8 cellular contexts compared by ENCODE assay signal in genomic region chr2:196234672-196235071, GRCh38.
A peak's percentile ranks its signal among the peaks of the same experiment; 100 is the strongest.
DNase-seq lines count a peak whose midpoint lies in the region; ATAC-seq, FAIRE-seq and TF ChIP-seq lines count a peak whose summit lies in the region.

No MANE protein-coding gene starts in this region.

- H3K4me3 ChIP-seq in foreskin fibroblast (ENCODE audit: low read depth in 1 of 2, low read length in 2 of 2) (no peak overlapping the region), upper lobe of left lung (no peak overlapping the region), testis (no peak overlapping the region)

- TF ChIP-seq EP300 in upper lobe of left lung (IDR thresholded peaks at IDR 0.05) = no peak

- CTCF ChIA-PET in activated CD8-positive, alpha-beta T cell treated with anti-CD3 and anti-CD28 coated beads for 36 hours (lab: Charles Lee) = interaction anchor here (0.8 to 9.2 kb wide), 12 partner anchors 15 to 168 kb away, joined by 3 to 65 read pairs (median 4); no protein-coding TSS in a partner anchor

- no peak for TF ChIP-seq CTCF in activated CD8-positive, alpha-beta T cell treated with anti-CD3 and anti-CD28 coated beads for 36 hours (IDR thresholded peaks at IDR 0.05)
- no peak for TF ChIP-seq CTCF in foreskin fibroblast (IDR thresholded peaks at IDR 0.05; ENCODE audit: low read depth, low read length)
- TF ChIP-seq CTCF in upper lobe of left lung (IDR thresholded peaks at IDR 0.05) = no peak
- no peak for TF ChIP-seq CTCF in testis (IDR thresholded peaks at IDR 0.05)

- peaks cover 8% of the 10 kb centered on the region for H3K9me3 Mint-ChIP-seq in activated CD8-positive, alpha-beta T cell treated with anti-CD3 and anti-CD28 coated beads for 36 hours

- H3K27ac Mint-ChIP-seq in activated CD8-positive, alpha-beta T cell treated with anti-CD3 and anti-CD28 coated beads for 36 hours = peak overlapping the region; percentile 96

- intact Hi-C loops in activated CD8-positive, alpha-beta T cell treated with anti-CD3 and anti-CD28 coated beads for 36 hours (cut with micrococcal nuclease) = loop anchor here (2.0 kb wide), 1 partner anchor 58 kb away; no protein-coding TSS in a partner anchor
- intact Hi-C loops in testis (cut with DNase I; ENCODE audit: low total_unique reads) = no loop called here

- DNase-seq in GM12891 (ENCODE audit: insufficient read length, low spot score) (no peak), HK-2 (ENCODE audit: unreplicated experiment) (peak; percentile 11), foreskin fibroblast (peak; percentile 49 to 52), upper lobe of left lung (no peak), testis (no peak), NCI-H2029 treated with DMSO at 0.1 percent for 48 hours (lab: John Stamatoyannopoulos, UW) (no peak)
- peak; percentile 85 for DNase-seq in activated CD8-positive, alpha-beta T cell treated with anti-CD3 and anti-CD28 coated beads for 36 hours

- no peaks in the 10 kb centered on the region for H3K27me3 ChIP-seq in upper lobe of left lung
- no peaks in the 10 kb centered on the region for H3K27me3 ChIP-seq in testis

- H3K4me1 ChIP-seq in upper lobe of left lung = peaks cover 36 to 61% (median 39%) of the 10 kb centered on the region in 4 donors
- H3K4me1 ChIP-seq in testis = peaks cover 9% of the 10 kb centered on the region

- no peaks in the 10 kb centered on the region for H3K27me3 Mint-ChIP-seq in activated CD8-positive, alpha-beta T cell treated with anti-CD3 and anti-CD28 coated beads for 36 hours

- peak; percentile 52 for ATAC-seq in activated CD8-positive, alpha-beta T cell treated with anti-CD3 and anti-CD28 coated beads for 36 hours
- ATAC-seq in upper lobe of left lung (ENCODE audit: low FRiP score in 2 of 2) = no peak
- ATAC-seq in esophagus mucosa = no peak

- POLR2A ChIA-PET in activated CD8-positive, alpha-beta T cell treated with anti-CD3 and anti-CD28 coated beads for 36 hours (lab: Charles Lee) = interaction anchor here (0.8 to 6.6 kb wide), 15 partner anchors 10 to 68 kb away, joined by 3 to 47 read pairs (median 6); partner anchors contain the start of gene STK17B

- H3K27ac ChIP-seq in upper lobe of left lung (peak overlapping the region; percentile 62 to 78 (median 67)), testis (no peak overlapping the region)

- no peaks in the 10 kb centered on the region for H3K9me3 ChIP-seq in upper lobe of left lung
- no peaks in the 10 kb centered on the region for H3K9me3 ChIP-seq in testis

- peaks cover 87% of the 10 kb centered on the region for H3K4me1 Mint-ChIP-seq in activated CD8-positive, alpha-beta T cell treated with anti-CD3 and anti-CD28 coated beads for 36 hours (ENCODE audit: low read depth)

- H3K36me3 ChIP-seq in upper lobe of left lung (peaks cover 0 to 13% (median 0%) of the 10 kb centered on the region in 4 donors), testis (ENCODE audit: low read depth, missing control alignments) (no peaks in the 10 kb centered on the region)

- peak overlapping the region; percentile 44 for H3K4me3 Mint-ChIP-seq in activated CD8-positive, alpha-beta T cell treated with anti-CD3 and anti-CD28 coated beads for 36 hours

- H3K36me3 Mint-ChIP-seq in activated CD8-positive, alpha-beta T cell treated with anti-CD3 and anti-CD28 coated beads for 36 hours (ENCODE audit: low read depth) = peaks cover 36% of the 10 kb centered on the region

- TF ChIP-seq POLR2A in GM12891 (IDR thresholded peaks at IDR 0.05; ENCODE audit: low read depth, low read length) (no peak), upper lobe of left lung (IDR thresholded peaks at IDR 0.05) (no peak), testis (IDR thresholded peaks at IDR 0.05) (no peak)

- FAIRE-seq in GM12891 (lab: Jason Lieb, UNC) = peak; percentile 58

- WGBS in upper lobe of left lung, 2 donors = 85 to 88% methylated on average over 4 of the region's 4 CpGs
- WGBS in testis, 2 donors = 88 to 96% methylated on average over 4 of the region's 4 CpGs

TF ChIP-seq in GM12891, 5 proteins besides CTCF, POLR2A, EP300 and RAD21:
- TF ChIP-seq PAX5 (IDR thresholded peaks at IDR 0.05; ENCODE audit: insufficient read depth, low read length, severe bottlenecking) (no peak), POU2F2 (IDR thresholded peaks at IDR 0.05; ENCODE audit: low read depth, low read length) (no peak), SPI1 (IDR thresholded peaks at IDR 0.05; ENCODE audit: low read depth, low read length) (no peak), POLR2AphosphoS5 (IDR thresholded peaks at IDR 0.05; ENCODE audit: low read depth, low read length) (no peak), TAF1 (IDR thresholded peaks at IDR 0.05; ENCODE audit: low read depth, low read length) (no peak)

Comparison
In these comparisons a context has a peak if more than half of its experiments do, and no peak if none do; other contexts are left out.
1. DNase-seq: peak in HK-2 (single experiment), activated CD8-positive, alpha-beta T cell treated with anti-CD3 and anti-CD28 coated beads for 36 hours (single experiment) and foreskin fibroblast (2 of 2); none in GM12891 (single experiment), upper lobe of left lung (0 of 2), testis (single experiment) and NCI-H2029 treated with DMSO at 0.1 percent for 48 hours (single experiment).
2. H3K27ac ChIP-seq: peak in upper lobe of left lung (4 of 4); none in testis (0 of 2).